In genomic region chr2:199973703-199974102, GRCh38 we compare ENCODE assay signal across 9 cellular contexts. TPM values are rescaled to one million over a fixed set of nuclear protein-coding genes. Genes with fewer than 3 reads are reported as not detected.
A peak's percentile ranks its signal among the peaks of the same experiment; 100 is the strongest.
DNase-seq lines count a peak whose midpoint lies in the region; ATAC-seq and TF ChIP-seq lines count a peak whose summit lies in the region.
"Had no signal": no experiment of that assay in that cellular context is flagged by ENCODE, and none has a peak within 500 bp of the region (broad histone marks: within the 10 kb centered on the region; RNA-seq: fewer than 3 reads in every experiment).

No MANE protein-coding gene starts in this region.

- no peak overlapping the region for H3K4me3 Mint-ChIP-seq in MCF 10A (ENCODE audit: unreplicated experiment)

- no peak for TF ChIP-seq POLR2A in NB4 (IDR thresholded peaks at IDR 0.05; ENCODE audit: extremely low read depth, insufficient read length)

- H3K9me3 ChIP-seq in liver (ENCODE audit: control insufficient read depth in 4 of 4, low read length in 3 of 4) = no peaks in the 10 kb centered on the region

- TF ChIP-seq CTCF in NB4 (IDR thresholded peaks at IDR 0.05; ENCODE audit: low read depth, low read length) = no peak
- TF ChIP-seq CTCF in MCF 10A (IDR thresholded peaks at IDR 0.05; ENCODE audit: unreplicated experiment) = peak; percentile 56
- peak; percentile 63 for TF ChIP-seq CTCF in liver (IDR thresholded peaks at IDR 0.05; ENCODE audit: low read depth, low read length, missing input control)

- TF ChIP-seq RAD21 in liver (IDR thresholded peaks at IDR 0.05) = peak; percentile 97

- no peaks in the 10 kb centered on the region for H3K27me3 ChIP-seq in liver (ENCODE audit: control insufficient read depth in 4 of 4, insufficient read depth in 4 of 4, low read length in 3 of 4)

- peaks cover 5% of the 10 kb centered on the region for H3K9me3 Mint-ChIP-seq in MCF 10A (ENCODE audit: unreplicated experiment)

- H3K27ac Mint-ChIP-seq in MCF 10A (ENCODE audit: low read depth, unreplicated experiment) = no peak overlapping the region

- H3K9ac ChIP-seq in liver (ENCODE audit: low read depth in 1 of 2, low read length in 2 of 2) = peak overlapping the region in 1 of 2 donors; percentile 38
- H3K9ac ChIP-seq: KMS-11 had no signal

- POLR2A ChIA-PET in MCF 10A (lab: Yijun Ruan, JAX) = interaction anchor here (0.6 to 3.7 kb wide), 7 partner anchors 28 to 729 kb away, joined by 3 to 14 read pairs (median 3); no protein-coding TSS in a partner anchor

- H3K4me3 ChIP-seq in NB4 (ENCODE audit: low read depth, low read length) = no peak overlapping the region
- no peak overlapping the region for H3K4me3 ChIP-seq in liver (ENCODE audit: low read depth in 1 of 3, low read length in 3 of 3)

- ATAC-seq in HG02610 (IDR thresholded peaks at IDR 0.05; ENCODE audit: unreplicated experiment) (no peak), GM19397 (IDR thresholded peaks at IDR 0.05; ENCODE audit: unreplicated experiment) (no peak), HG03521 (IDR thresholded peaks at IDR 0.05; ENCODE audit: unreplicated experiment) (no peak), HG03354 (IDR thresholded peaks at IDR 0.05; ENCODE audit: poor library complexity, severe bottlenecking, unreplicated experiment) (no peak)

- no peaks in the 10 kb centered on the region for H3K27me3 Mint-ChIP-seq in MCF 10A (ENCODE audit: insufficient read depth, unreplicated experiment)

- DNase-seq in EH (ENCODE audit: low read depth) = peak; percentile 62
- DNase-seq in NB4 (ENCODE audit: low read depth) = peak; percentile 39
- peak; percentile 33 for DNase-seq in MCF 10A (ENCODE audit: unreplicated experiment)

- H3K27ac ChIP-seq in liver (ENCODE audit: low read depth in 1 of 2, low read length in 2 of 2) = peak overlapping the region in 1 of 2 donors; percentile 75
- H3K27ac ChIP-seq: KMS-11 had no signal

- peaks cover 0 to 49% (median 37%) of the 10 kb centered on the region in 4 donors for H3K4me1 ChIP-seq in liver (ENCODE audit: control insufficient read depth in 4 of 4, insufficient read depth in 4 of 4, low read length in 3 of 4)

- no peaks in the 10 kb centered on the region for H3K36me3 ChIP-seq in liver (ENCODE audit: control insufficient read depth in 4 of 4, insufficient read depth in 3 of 4, low read depth in 1 of 4, low read length in 3 of 4)

- CTCF ChIA-PET in MCF 10A (lab: Yijun Ruan, JAX) = interaction anchor here (0.6 to 12.4 kb wide), 34 partner anchors 9 to 910 kb away, joined by 3 to 239 read pairs (median 4); partner anchors contain the start of gene KCTD18

- 14% methylated on average over 2 of the region's 2 CpGs for WGBS in liver

- BruUV-seq in MCF 10A (replicated peaks; lab: Mats Ljungman, UMichigan) = no TSS peak

- peaks cover 10% of the 10 kb centered on the region for H3K36me3 Mint-ChIP-seq in MCF 10A (ENCODE audit: insufficient read depth, unreplicated experiment)

- intact Hi-C loops in MCF 10A (cut with micrococcal nuclease) = loop anchor here (1.0 to 2.0 kb wide), 3 partner anchors 508 to 729 kb away; no protein-coding TSS in a partner anchor

- H3K4me1 Mint-ChIP-seq in MCF 10A (ENCODE audit: insufficient read depth, unreplicated experiment) = peaks cover 25% of the 10 kb centered on the region

TF ChIP-seq in liver, 16 proteins besides CTCF, POLR2A, EP300 and RAD21:
- no peak for TF ChIP-seq FOXA1 (IDR thresholded peaks at IDR 0.05)
- no peak for TF ChIP-seq NR2F2 (IDR thresholded peaks at IDR 0.05)
- no peak for TF ChIP-seq GABPA (IDR thresholded peaks at IDR 0.05 in 1 of 2, conservative IDR thresholded peaks at IDR 0.05 in 1 of 2)
- no peak for TF ChIP-seq FOXA2 (IDR thresholded peaks at IDR 0.05)
- TF ChIP-seq, protein P1, sequence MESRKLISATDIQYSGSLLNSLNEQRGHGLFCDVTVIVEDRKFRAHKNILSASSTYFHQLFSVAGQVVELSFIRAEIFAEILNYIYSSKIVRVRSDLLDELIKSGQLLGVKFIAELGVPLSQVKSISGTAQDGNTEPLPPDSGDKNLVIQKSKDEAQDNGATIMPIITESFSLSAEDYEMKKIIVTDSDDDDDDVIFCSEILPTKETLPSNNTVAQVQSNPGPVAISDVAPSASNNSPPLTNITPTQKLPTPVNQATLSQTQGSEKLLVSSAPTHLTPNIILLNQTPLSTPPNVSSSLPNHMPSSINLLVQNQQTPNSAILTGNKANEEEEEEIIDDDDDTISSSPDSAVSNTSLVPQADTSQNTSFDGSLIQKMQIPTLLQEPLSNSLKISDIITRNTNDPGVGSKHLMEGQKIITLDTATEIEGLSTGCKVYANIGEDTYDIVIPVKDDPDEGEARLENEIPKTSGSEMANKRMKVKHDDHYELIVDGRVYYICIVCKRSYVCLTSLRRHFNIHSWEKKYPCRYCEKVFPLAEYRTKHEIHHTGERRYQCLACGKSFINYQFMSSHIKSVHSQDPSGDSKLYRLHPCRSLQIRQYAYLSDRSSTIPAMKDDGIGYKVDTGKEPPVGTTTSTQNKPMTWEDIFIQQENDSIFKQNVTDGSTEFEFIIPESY (IDR thresholded peaks at IDR 0.05) = no peak
- TF ChIP-seq, protein P2, sequence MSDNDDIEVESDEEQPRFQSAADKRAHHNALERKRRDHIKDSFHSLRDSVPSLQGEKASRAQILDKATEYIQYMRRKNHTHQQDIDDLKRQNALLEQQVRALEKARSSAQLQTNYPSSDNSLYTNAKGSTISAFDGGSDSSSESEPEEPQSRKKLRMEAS (IDR thresholded peaks at IDR 0.05) = no peak
- no peak for TF ChIP-seq JUND (IDR thresholded peaks at IDR 0.05)
- no peak for TF ChIP-seq YY1 (IDR thresholded peaks at IDR 0.05)
- TF ChIP-seq HNF4G (IDR thresholded peaks at IDR 0.05) = no peak
- TF ChIP-seq RXRA (IDR thresholded peaks at IDR 0.05) = no peak
- TF ChIP-seq, protein P3, sequence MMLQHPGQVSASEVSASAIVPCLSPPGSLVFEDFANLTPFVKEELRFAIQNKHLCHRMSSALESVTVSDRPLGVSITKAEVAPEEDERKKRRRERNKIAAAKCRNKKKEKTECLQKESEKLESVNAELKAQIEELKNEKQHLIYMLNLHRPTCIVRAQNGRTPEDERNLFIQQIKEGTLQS (IDR thresholded peaks at IDR 0.05) = no peak
- no peak for TF ChIP-seq HNF4A (conservative IDR thresholded peaks at IDR 0.05)
- TF ChIP-seq TAF1 (conservative IDR thresholded peaks at IDR 0.05) = no peak
- TF ChIP-seq EGR1 (IDR thresholded peaks at IDR 0.05; ENCODE audit: low read depth in 2 of 2) = no peak
- no peak for TF ChIP-seq SP1 (IDR thresholded peaks at IDR 0.05)
- TF ChIP-seq, protein P4, sequence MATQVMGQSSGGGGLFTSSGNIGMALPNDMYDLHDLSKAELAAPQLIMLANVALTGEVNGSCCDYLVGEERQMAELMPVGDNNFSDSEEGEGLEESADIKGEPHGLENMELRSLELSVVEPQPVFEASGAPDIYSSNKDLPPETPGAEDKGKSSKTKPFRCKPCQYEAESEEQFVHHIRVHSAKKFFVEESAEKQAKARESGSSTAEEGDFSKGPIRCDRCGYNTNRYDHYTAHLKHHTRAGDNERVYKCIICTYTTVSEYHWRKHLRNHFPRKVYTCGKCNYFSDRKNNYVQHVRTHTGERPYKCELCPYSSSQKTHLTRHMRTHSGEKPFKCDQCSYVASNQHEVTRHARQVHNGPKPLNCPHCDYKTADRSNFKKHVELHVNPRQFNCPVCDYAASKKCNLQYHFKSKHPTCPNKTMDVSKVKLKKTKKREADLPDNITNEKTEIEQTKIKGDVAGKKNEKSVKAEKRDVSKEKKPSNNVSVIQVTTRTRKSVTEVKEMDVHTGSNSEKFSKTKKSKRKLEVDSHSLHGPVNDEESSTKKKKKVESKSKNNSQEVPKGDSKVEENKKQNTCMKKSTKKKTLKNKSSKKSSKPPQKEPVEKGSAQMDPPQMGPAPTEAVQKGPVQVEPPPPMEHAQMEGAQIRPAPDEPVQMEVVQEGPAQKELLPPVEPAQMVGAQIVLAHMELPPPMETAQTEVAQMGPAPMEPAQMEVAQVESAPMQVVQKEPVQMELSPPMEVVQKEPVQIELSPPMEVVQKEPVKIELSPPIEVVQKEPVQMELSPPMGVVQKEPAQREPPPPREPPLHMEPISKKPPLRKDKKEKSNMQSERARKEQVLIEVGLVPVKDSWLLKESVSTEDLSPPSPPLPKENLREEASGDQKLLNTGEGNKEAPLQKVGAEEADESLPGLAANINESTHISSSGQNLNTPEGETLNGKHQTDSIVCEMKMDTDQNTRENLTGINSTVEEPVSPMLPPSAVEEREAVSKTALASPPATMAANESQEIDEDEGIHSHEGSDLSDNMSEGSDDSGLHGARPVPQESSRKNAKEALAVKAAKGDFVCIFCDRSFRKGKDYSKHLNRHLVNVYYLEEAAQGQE (IDR thresholded peaks at IDR 0.05) = no peak

RNA-seq across cellular contexts. Expression of gene MAIP1, which starts 18.3 kb away (rescaled TPM):
- 17.7 and 24.1 TPM in 2 replicates for total RNA-seq in MCF 10A (2022)
- total RNA-seq in liver = 10 to 100 TPM; 23.0 to 23.8 TPM
- 10 to 100 TPM; 33.4 to 40.2 TPM for polyA plus RNA-seq in liver

RNA-seq across cellular contexts. Expression of gene TYW5, which starts 18.4 kb away (rescaled TPM):
- total RNA-seq in MCF 10A (2022) (9.7 and 11.1 TPM in 2 replicates), liver (1 to 10 TPM; 6.3 to 6.8 TPM)
- polyA plus RNA-seq in liver = 1 to 10 TPM; 2.0 to 3.4 TPM
